Comparison of ENCODE assay signal across 16 cellular contexts in the genomic region with DNA sequence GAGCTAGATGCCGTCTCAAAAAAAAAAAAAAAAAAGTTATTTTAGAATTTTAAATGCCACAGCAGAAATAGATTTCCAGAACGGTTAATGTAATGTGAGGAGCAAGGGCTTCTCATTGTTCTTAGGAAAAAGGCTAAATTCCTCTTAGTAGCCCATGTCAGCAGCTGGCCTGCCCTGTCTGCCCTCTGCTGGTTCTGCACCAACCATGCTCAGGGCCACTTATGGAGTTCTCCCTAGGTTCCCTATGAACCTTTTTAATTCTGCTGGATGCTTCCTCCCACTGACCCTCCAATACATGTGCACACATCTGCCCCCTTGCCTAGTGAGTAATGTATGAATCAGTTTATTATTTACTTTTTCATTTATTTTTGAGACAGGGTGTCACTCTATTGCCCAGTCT. TPM values are rescaled to one million over a fixed set of nuclear protein-coding genes. Genes with fewer than 3 reads are reported as not detected.
DNase-seq lines count a peak whose midpoint lies in the region; ATAC-seq, FAIRE-seq and TF ChIP-seq lines count a peak whose summit lies in the region.
"Had no signal": no experiment of that assay in that cellular context is flagged by ENCODE, and none has a peak within 500 bp of the region (broad histone marks: within the 10 kb centered on the region; RNA-seq: fewer than 3 reads in every experiment).

No MANE protein-coding gene starts in this region.

- no peak overlapping the region for H2BK20ac ChIP-seq in H1 (ENCODE audit: low read length)

- ATAC-seq in left colon, result no peak

- H3K4me3 ChIP-seq in NB4 (ENCODE audit: low read depth, low read length) (no peak overlapping the region), H1 (ENCODE audit: extremely low read depth in 1 of 4, insufficient read depth in 2 of 4, low read depth in 3 of 4, low read length in 4 of 4) (no peak overlapping the region), mesenchymal stem cell (ENCODE audit: insufficient read depth in 1 of 2, low read depth in 1 of 2, low read length in 2 of 2) (no peak overlapping the region)
- H3K4me3 ChIP-seq: adrenal gland, SK-N-MC had no signal

- H3K27ac ChIP-seq in H1 (ENCODE audit: low read depth, low read length), result no peak overlapping the region
- no peak overlapping the region for H3K27ac ChIP-seq in mesenchymal stem cell (ENCODE audit: low read length, poor library complexity, severe bottlenecking)
- H3K27ac ChIP-seq: adrenal gland, SK-N-MC had no signal

- H4K91ac ChIP-seq in H1 (replicated peaks; ENCODE audit: insufficient read length, low read length), result no peak overlapping the region
- H4K91ac ChIP-seq in mesenchymal stem cell (ENCODE audit: low read length), result no peak overlapping the region

- H3K36me3 ChIP-seq in H1 (ENCODE audit: control insufficient read depth in 2 of 4, insufficient read depth in 4 of 4, low read length in 3 of 4) (peaks cover 0 to 10% (median 0%) of the 10 kb centered on the region in 4 experiments; a peak in 3 of 8 replicates), mesenchymal stem cell (ENCODE audit: control insufficient read depth in 1 of 2, insufficient read depth in 2 of 2, low read depth in 1 of 2, low read length in 2 of 2) (no peaks in the 10 kb centered on the region)
- H3K36me3 ChIP-seq: adrenal gland had no signal

- no peaks in the 10 kb centered on the region for H3K27me3 ChIP-seq in H1 (replicated peaks in 1 of 4; ENCODE audit: control insufficient read depth in 3 of 4, extremely low read depth in 1 of 4, insufficient read depth in 3 of 4, low read length in 3 of 4)
- no peaks in the 10 kb centered on the region for H3K27me3 ChIP-seq in mesenchymal stem cell (ENCODE audit: control insufficient read depth in 1 of 2, insufficient read depth in 1 of 2, low read length in 2 of 2)
- H3K27me3 ChIP-seq: adrenal gland had no signal

- no peak overlapping the region for H2BK120ac ChIP-seq in H1 (replicated peaks; ENCODE audit: low read depth, low read length)
- H2BK120ac ChIP-seq in mesenchymal stem cell (ENCODE audit: low read depth, low read length), result no peak overlapping the region

- H4K5ac ChIP-seq in H1 (ENCODE audit: insufficient read length, low read depth, low read length), result no peak overlapping the region

- H3K23me2 ChIP-seq in H1 (ENCODE audit: low read depth, low read length), result no peaks in the 10 kb centered on the region

- FAIRE-seq in H1 (lab: Jason Lieb, UNC), result no peak

- H4K8ac ChIP-seq in H1 (ENCODE audit: extremely low read depth, insufficient read depth, low read length) (no peak overlapping the region), mesenchymal stem cell (ENCODE audit: low read length) (no peak overlapping the region)

- CTCF ChIA-PET in H1 (lab: Charles Lee; ENCODE audit: partially characterized antibody), result interaction anchor here (0.6 to 2.6 kb wide), 19 partner anchors 10 to 535 kb away, joined by 3 to 17 read pairs (median 4); no protein-coding TSS in a partner anchor

- TF ChIP-seq EP300 in H1 (IDR thresholded peaks at IDR 0.05; ENCODE audit: borderline replicate concordance in 1 of 2, low read depth in 2 of 2, low read length in 2 of 2), result no peak

- intact Hi-C loops in left colon (cut with DNase I, micrococcal nuclease), result no loop called here

- no peak overlapping the region for H3K56ac ChIP-seq in H1 (replicated peaks; ENCODE audit: insufficient read length, low read depth, low read length)

- peak; percentile 15 for TF ChIP-seq CTCF in NB4 (IDR thresholded peaks at IDR 0.05; ENCODE audit: low read depth, low read length)
- peak; percentile 62 to 81 (median 72) for TF ChIP-seq CTCF in H1 (IDR thresholded peaks at IDR 0.05; ENCODE audit: control extremely low read depth in 1 of 3, insufficient read depth in 1 of 3, low read depth in 1 of 3, low read length in 3 of 3)

- H3K4me2 ChIP-seq in H1 (ENCODE audit: insufficient read depth in 1 of 2, low read depth in 2 of 2, low read length in 2 of 2), result no peak overlapping the region
- H3K4me2 ChIP-seq in mesenchymal stem cell (ENCODE audit: low read length, poor library complexity, severe bottlenecking), result no peak overlapping the region

- H2AFZ ChIP-seq in H1 (ENCODE audit: low read length) (no peak overlapping the region), mesenchymal stem cell (ENCODE audit: low read depth, low read length) (no peak overlapping the region)

- POLR2A ChIA-PET in H1 (lab: Charles Lee; ENCODE audit: partially characterized antibody), result interaction anchor here (0.6 to 5.0 kb wide), 13 partner anchors 8 to 94 kb away, joined by 3 to 21 read pairs (median 3); no protein-coding TSS in a partner anchor

- H3K79me2 ChIP-seq in H1 (ENCODE audit: control insufficient read depth in 1 of 2, insufficient read depth in 2 of 2, low read length in 2 of 2), result no peaks in the 10 kb centered on the region; a peak in 2 of 4 replicates

- no peak for TF ChIP-seq POLR2A in NB4 (IDR thresholded peaks at IDR 0.05; ENCODE audit: extremely low read depth, insufficient read length)
- TF ChIP-seq POLR2A in H1 (IDR thresholded peaks at IDR 0.05; ENCODE audit: control extremely low read depth in 1 of 2, low read depth in 2 of 2, low read length in 2 of 2), result no peak

- H3K23ac ChIP-seq in H1 (ENCODE audit: insufficient read length), result no peak overlapping the region
- no peak overlapping the region for H3K23ac ChIP-seq in mesenchymal stem cell (ENCODE audit: low read length in 2 of 2)

- no peaks in the 10 kb centered on the region for H3K4me1 ChIP-seq in H1 (replicated peaks in 1 of 4; ENCODE audit: control insufficient read depth in 3 of 4, insufficient read depth in 4 of 4, low read length in 3 of 4)
- H3K4me1 ChIP-seq in mesenchymal stem cell (ENCODE audit: control insufficient read depth, insufficient read depth, low read depth, low read length), result no peaks in the 10 kb centered on the region
- H3K4me1 ChIP-seq: adrenal gland had no signal

- H3K79me1 ChIP-seq in H1 (ENCODE audit: low read depth, low read length) (no peaks in the 10 kb centered on the region), mesenchymal stem cell (replicated peaks; ENCODE audit: low read length, poor library complexity, severe bottlenecking) (no peaks in the 10 kb centered on the region)

- H3K9ac ChIP-seq in H1 (replicated peaks in 1 of 4; ENCODE audit: extremely low read depth in 1 of 4, low read depth in 3 of 4, low read length in 3 of 4) (no peak overlapping the region), mesenchymal stem cell (ENCODE audit: low read length) (no peak overlapping the region)

- H3K4ac ChIP-seq in H1 (replicated peaks; ENCODE audit: insufficient read length, low read depth, low read length), result no peak overlapping the region
- H3K4ac ChIP-seq in mesenchymal stem cell (ENCODE audit: low read depth in 1 of 2, low read length in 2 of 2), result no peak overlapping the region

- no peaks in the 10 kb centered on the region for H4K20me1 ChIP-seq in H1 (replicated peaks in 1 of 2; ENCODE audit: control insufficient read depth in 1 of 2, insufficient read depth in 2 of 2, low read length in 2 of 2)

- H2AK5ac ChIP-seq in H1 (ENCODE audit: low read depth, low read length) (no peak overlapping the region), mesenchymal stem cell (ENCODE audit: low read length, severe bottlenecking) (no peak overlapping the region)

- H2BK5ac ChIP-seq in H1 (ENCODE audit: low read depth, low read length), result no peak overlapping the region
- H2BK5ac ChIP-seq in mesenchymal stem cell (ENCODE audit: low read depth, low read length, poor library complexity, severe bottlenecking), result no peak overlapping the region

- H3K9me3 ChIP-seq in H1 (ENCODE audit: insufficient read depth in 2 of 2, low read depth in 1 of 2, low read length in 1 of 2), result no peaks in the 10 kb centered on the region
- H3K9me3 ChIP-seq in mesenchymal stem cell (ENCODE audit: control insufficient read depth, low read length), result no peaks in the 10 kb centered on the region
- H3K9me3 ChIP-seq: adrenal gland had no signal

- H3K14ac ChIP-seq in H1 (ENCODE audit: insufficient read length) (no peak overlapping the region), mesenchymal stem cell (ENCODE audit: low read length in 2 of 2) (no peak overlapping the region)

- H2BK15ac ChIP-seq in H1 (ENCODE audit: low read length) (no peak overlapping the region), mesenchymal stem cell (ENCODE audit: low read depth, poor library complexity, severe bottlenecking) (no peak overlapping the region)

- WGBS in H1 (ENCODE audit: extremely low coverage in 1 of 2, insufficient coverage in 1 of 2, insufficient read length in 1 of 2, insufficient replicate concordance in 2 of 2, low coverage in 1 of 2, low lambda C conversion rate in 2 of 2, missing lambda C conversion rate in 1 of 2), 2 experiments, result 69% methylated on average over 2 of the region's 2 CpGs; no CpG with 5 or more reads in 1 of the 2 experiments
- 64% methylated on average over 1 of the region's 2 CpGs for WGBS in mesenchymal stem cell

- TF ChIP-seq RAD21 in H1 (IDR thresholded peaks at IDR 0.05 in 1 of 2, conservative IDR thresholded peaks at IDR 0.05 in 1 of 2; ENCODE audit: low read depth in 2 of 2, low read length in 2 of 2), result peak; percentile 73 to 79

- H2BK12ac ChIP-seq in H1 (ENCODE audit: low read depth, low read length), result no peak overlapping the region
- no peak overlapping the region for H2BK12ac ChIP-seq in mesenchymal stem cell (ENCODE audit: low read length in 2 of 2)

- DNase-seq in EL, result peak; percentile 35
- peak; percentile 3 for DNase-seq in NB4 (ENCODE audit: low read depth)
- DNase-seq in H1 (ENCODE audit: low read depth in 1 of 2, low spot score in 2 of 2), result peak in 1 of 2 experiments; percentile 51
- DNase-seq in mesenchymal stem cell, result peak; percentile 26
- no peak for DNase-seq in NCI-H1417 (lab: John Stamatoyannopoulos, UW)
- no peak for DNase-seq in left colon
- no peak for DNase-seq in NCI-H345 (lab: John Stamatoyannopoulos, UW)
- DNase-seq in NCI-H2107 treated with DMSO at 0.1 percent for 48 hours (lab: John Stamatoyannopoulos, UW; ENCODE audit: unreplicated experiment), result no peak
- DNase-seq: activated CD4-positive, CD25-positive, alpha-beta regulatory T cell; activated T-cell treated with anti-CD3 and anti-CD28 coated beads, Interleukin-2, amount 50 U/mL, for 24 hours; adrenal gland; dermis blood vessel endothelial cell; kidney glomerular epithelial cell; NCI-H1105 treated with DMSO at 0.1 percent for 48 hours; stimulated activated CD4-positive, alpha-beta T cell treated with anti-CD3 and anti-CD28 coated beads, Interleukin-1b, Interleukin-23, amount 100 ng/mL, for 48 hours had no signal

- no peak overlapping the region for H3K18ac ChIP-seq in H1 (ENCODE audit: extremely low read depth, low read length)
- no peak overlapping the region for H3K18ac ChIP-seq in mesenchymal stem cell (ENCODE audit: low read depth in 1 of 2, low read length in 2 of 2)

RNA-seq across cellular contexts. Expression of gene DPPA4, which starts 32.2 kb away (rescaled TPM):
- total RNA-seq in H1 (2021; fragmentation: NEBNext Ultra II Directional; extraction: Animal tissue kit (Norgen Biotek cat#: 25700)), result 734 and 772 TPM in 2 replicates
- 395 and 424 TPM in 2 replicates for polyA plus RNA-seq in H1 (2011; rRNA removed)
- 570 TPM for polyA plus RNA-seq in H1 (2011; cell fraction: cytosol; rRNA removed)
- polyA plus RNA-seq in H1 (2011; cell fraction: nucleus; rRNA removed), result 417 TPM
- 440 to 532 TPM (median 500 TPM) in 4 replicates for polyA plus RNA-seq in H1 (2012, experiment 1 of 2)
- polyA plus RNA-seq in H1 (2012, experiment 2 of 2), result 198 TPM
- 670 TPM for polyA plus RNA-seq in H1 (2013, experiment 1 of 2)
- polyA plus RNA-seq in H1 (2013, experiment 2 of 2), result 615 TPM
- polyA minus RNA-seq in H1 (2011; rRNA and poly(A)+ RNA removed), result 312 and 343 TPM in 2 replicates
- polyA minus RNA-seq in H1 (2011; cell fraction: cytosol; rRNA and poly(A)+ RNA removed), result 341 TPM
- polyA minus RNA-seq in H1 (2011; cell fraction: nucleus; rRNA and poly(A)+ RNA removed), result 317 TPM
- polyA plus RNA-seq in mesenchymal stem cell (2013, experiment 1 of 2), result 11.1 TPM
- polyA plus RNA-seq in mesenchymal stem cell (2013, experiment 2 of 2), result 10.2 TPM
- not detected for total RNA-seq in left colon
- total RNA-seq: dermis blood vessel endothelial cell had no signal

RNA-seq across cellular contexts. Expression of gene DPPA2, which starts 53.2 kb away (rescaled TPM):
- total RNA-seq in H1 (2021; fragmentation: NEBNext Ultra II Directional; extraction: Animal tissue kit (Norgen Biotek cat#: 25700)), result 11.2 and 12.6 TPM in 2 replicates
- 6.6 and 7.8 TPM in 2 replicates for polyA plus RNA-seq in H1 (2011; rRNA removed)
- polyA plus RNA-seq in H1 (2011; cell fraction: cytosol; rRNA removed), result 11.5 TPM
- 2.8 TPM for polyA plus RNA-seq in H1 (2011; cell fraction: nucleus; rRNA removed)
- polyA plus RNA-seq in H1 (2012, experiment 1 of 2), result 6.0 to 9.7 TPM (median 7.2 TPM) in 4 replicates
- polyA plus RNA-seq in H1 (2012, experiment 2 of 2), result 0.62 TPM
- polyA plus RNA-seq in H1 (2013, experiment 1 of 2), result 13.3 TPM
- 13.8 TPM for polyA plus RNA-seq in H1 (2013, experiment 2 of 2)
- polyA minus RNA-seq in H1 (2011; rRNA and poly(A)+ RNA removed), result 6.5 and 6.7 TPM in 2 replicates
- polyA minus RNA-seq in H1 (2011; cell fraction: cytosol; rRNA and poly(A)+ RNA removed), result 3.3 TPM
- 2.9 TPM for polyA minus RNA-seq in H1 (2011; cell fraction: nucleus; rRNA and poly(A)+ RNA removed)
- polyA plus RNA-seq in mesenchymal stem cell (2013, experiment 1 of 2), result 0.08 TPM
- polyA plus RNA-seq in mesenchymal stem cell (2013, experiment 2 of 2), result 0.04 TPM
- total RNA-seq in left colon, result not detected
- total RNA-seq: adrenal gland, dermis blood vessel endothelial cell had no signal
- polyA plus RNA-seq: adrenal gland had no signal

Comparison
In these comparisons a context has a peak if more than half of its experiments do, and no peak if none do; other contexts are left out.
1. DNase-seq: peak in EL (single experiment), NB4 (single experiment) and mesenchymal stem cell (single experiment); none in NCI-H1417 (0 of 3), left colon (0 of 2), NCI-H345 (single experiment) and NCI-H2107 treated with DMSO at 0.1 percent for 48 hours (single experiment).
2. RNA of gene DPPA4, which starts 32.2 kb away (total RNA-seq): 734 to 772 TPM in H1; not detected in left colon; every median in the first group is over 100 times any median in the second.
3. RNA of gene DPPA2, which starts 53.2 kb away (total RNA-seq): 11.2 to 12.6 TPM in H1; not detected in left colon; every median in the first group is over 10 times any median in the second.